In genomic region chr5:97141031-97141430, GRCh38 we compare ENCODE assay signal across 19 cellular contexts. TPM values are rescaled to one million over a fixed set of nuclear protein-coding genes. Genes with fewer than 3 reads are reported as not detected.
"Had no signal": no experiment of that assay in that cellular context is flagged by ENCODE, and none has a peak within 500 bp of the region (broad histone marks: within the 10 kb centered on the region; RNA-seq: fewer than 3 reads in every experiment).

No MANE protein-coding gene starts in this region.

- H3K36me3 ChIP-seq: breast epithelium, gastrocnemius medialis, lower lobe of right lung, stomach, vagina had no signal

- H3K27ac Mint-ChIP-seq: activated CD8-positive, alpha-beta memory T cell treated with anti-CD3 and anti-CD28 coated beads, Interleukin-2, amount 10 ng/mL, durations not matched to agents 7 days and 5 days; activated naive CD4-positive, alpha-beta T cell treated with anti-CD3 and anti-CD28 coated beads, Interleukin-2, amount 50 U/mL, for 72 hours; naive thymus-derived CD8-positive, alpha-beta T cell had no signal

- H3K36me3 Mint-ChIP-seq: activated CD8-positive, alpha-beta memory T cell treated with anti-CD3 and anti-CD28 coated beads, Interleukin-2, amount 10 ng/mL, durations not matched to agents 7 days and 5 days; activated naive CD4-positive, alpha-beta T cell treated with anti-CD3 and anti-CD28 coated beads, Interleukin-2, amount 50 U/mL, for 72 hours; naive thymus-derived CD8-positive, alpha-beta T cell had no signal

- H3K27me3 ChIP-seq: breast epithelium, gastrocnemius medialis, stomach, vagina had no signal

- H2AFZ ChIP-seq: parathyroid adenoma had no signal

- ATAC-seq: activated CD8-positive, alpha-beta memory T cell treated with anti-CD3 and anti-CD28 coated beads, Interleukin-2, amount 10 ng/mL, durations not matched to agents 7 days and 5 days; activated naive CD4-positive, alpha-beta T cell treated with anti-CD3 and anti-CD28 coated beads, Interleukin-2, amount 50 U/mL, for 72 hours; activated T-cell treated with anti-CD3 and anti-CD28 coated beads, Interleukin-2, amount 50 U/mL, for 4 hours; gastrocnemius medialis; lower lobe of right lung; naive thymus-derived CD8-positive, alpha-beta T cell had no signal

- H3K9me3 ChIP-seq: breast epithelium, gastrocnemius medialis, lower lobe of right lung, mucosa of descending colon, stomach, vagina had no signal

- H3K4me1 ChIP-seq: breast epithelium, gastrocnemius medialis, lower lobe of right lung, parathyroid adenoma, vagina had no signal

- H3K4me1 Mint-ChIP-seq: naive thymus-derived CD8-positive, alpha-beta T cell had no signal

- H3K4me3 Mint-ChIP-seq: activated CD8-positive, alpha-beta memory T cell treated with anti-CD3 and anti-CD28 coated beads, Interleukin-2, amount 10 ng/mL, durations not matched to agents 7 days and 5 days; activated T-cell treated with anti-CD3 and anti-CD28 coated beads, Interleukin-2, amount 50 U/mL, for 4 hours; naive thymus-derived CD8-positive, alpha-beta T cell had no signal

- H3K27ac ChIP-seq: breast epithelium, epithelial cell of prostate, gastrocnemius medialis, lower lobe of right lung, parathyroid adenoma, stomach, vagina had no signal

- H3K9me3 Mint-ChIP-seq: activated naive CD4-positive, alpha-beta T cell treated with anti-CD3 and anti-CD28 coated beads, Interleukin-2, amount 50 U/mL, for 72 hours; activated T-cell treated with anti-CD3 and anti-CD28 coated beads, Interleukin-2, amount 50 U/mL, for 4 hours; naive thymus-derived CD8-positive, alpha-beta T cell had no signal

- DNase-seq: activated CD4-positive, alpha-beta T cell treated with anti-CD3 and anti-CD28 coated beads, Interleukin-2, amount 50 U/mL, for 4 hours; activated CD8-positive, alpha-beta memory T cell treated with anti-CD3 and anti-CD28 coated beads, Interleukin-2, amount 10 ng/mL, durations not matched to agents 7 days and 5 days; activated effector memory CD4-positive, alpha-beta T cell treated with anti-CD3 and anti-CD28 coated beads, Interleukin-2, amount 50 U/mL, for 16 hours; activated T-cell treated with anti-CD3 and anti-CD28 coated beads, Interleukin-2, amount 50 U/mL, for 4 hours; amniotic stem cell; effector memory CD4-positive, alpha-beta T cell; gastrocnemius medialis; left cardiac atrium; lower lobe of right lung; mucosa of descending colon; naive thymus-derived CD8-positive, alpha-beta T cell; retina; stomach; T-helper 2 cell had no signal

- H3K4me3 ChIP-seq: breast epithelium, gastrocnemius medialis, lower lobe of right lung, mucosa of descending colon, stomach, vagina had no signal

- H3K9ac ChIP-seq: parathyroid adenoma had no signal

- H3K79me2 ChIP-seq: parathyroid adenoma had no signal

RNA-seq across cellular contexts. Expression of gene LIX1, which starts 1.4 kb away (rescaled TPM):
- total RNA-seq: activated CD8-positive, alpha-beta memory T cell treated with anti-CD3 and anti-CD28 coated beads, Interleukin-2, amount 10 ng/mL, durations not matched to agents 7 days and 5 days; activated naive CD4-positive, alpha-beta T cell treated with anti-CD3 and anti-CD28 coated beads, Interleukin-2, amount 50 U/mL, for 72 hours; activated T-cell treated with anti-CD3 and anti-CD28 coated beads, Interleukin-2, amount 50 U/mL, for 4 hours; gastrocnemius medialis; lower lobe of right lung; naive thymus-derived CD8-positive, alpha-beta T cell; vagina had no signal
- polyA plus RNA-seq: naive thymus-derived CD8-positive, alpha-beta T cell had no signal
